Comparison of ENCODE assay signal across 25 cellular contexts in genomic region chr4:35491093-35491492, GRCh38.
"Had no signal": no experiment of that assay in that cellular context is flagged by ENCODE, and none has a peak within 500 bp of the region (broad histone marks: within the 10 kb centered on the region; RNA-seq: fewer than 3 reads in every experiment).

No MANE protein-coding gene starts in this region.

- ATAC-seq: effector memory CD8-positive, alpha-beta T cell; esophagus mucosa; foreskin keratinocyte; gastrocnemius medialis; gastroesophageal sphincter; heart left ventricle; heart right ventricle had no signal

- H3K4me1 ChIP-seq: colonic mucosa, esophagus muscularis mucosa, esophagus squamous epithelium, foreskin keratinocyte, gastrocnemius medialis, gastroesophageal sphincter, heart left ventricle, heart right ventricle had no signal

- H3K9me3 ChIP-seq: colonic mucosa, gastrocnemius medialis, gastroesophageal sphincter, heart left ventricle had no signal

- H3K4me3 ChIP-seq: colonic mucosa, coronary artery, dorsolateral prefrontal cortex, esophagus muscularis mucosa, esophagus squamous epithelium, gastrocnemius medialis, gastroesophageal sphincter, heart left ventricle, heart right ventricle had no signal

- H3K27me3 Mint-ChIP-seq: dendritic cell treated with granulocyte-macrophage colony-stimulating factor and Interleukin-4, amounts not matched to agents 40 ng/mL and 50 ng/mL, for 4 days; effector memory CD8-positive, alpha-beta T cell had no signal

- H3K4me1 Mint-ChIP-seq: endodermal cell had no signal

- H3K27ac ChIP-seq: colonic mucosa, coronary artery, dorsolateral prefrontal cortex, epithelial cell of prostate, esophagus muscularis mucosa, esophagus squamous epithelium, foreskin keratinocyte, gastrocnemius medialis, gastroesophageal sphincter, heart left ventricle, heart right ventricle had no signal

- H3K4me3 Mint-ChIP-seq: dendritic cell treated with granulocyte-macrophage colony-stimulating factor and Interleukin-4, amounts not matched to agents 40 ng/mL and 50 ng/mL, for 4 days; effector memory CD8-positive, alpha-beta T cell; endodermal cell had no signal

- H3K27me3 ChIP-seq: colonic mucosa, dorsolateral prefrontal cortex, esophagus muscularis mucosa, esophagus squamous epithelium, gastrocnemius medialis, heart left ventricle, heart right ventricle had no signal

- DNase-seq: colonic mucosa; cortex of kidney; dermis blood vessel endothelial cell; dorsolateral prefrontal cortex; effector CD4-positive, alpha-beta T cell; effector CD8-positive, alpha-beta T cell; effector memory CD4-positive, alpha-beta T cell; effector memory CD8-positive, alpha-beta T cell; endodermal cell; erythroblast; esophagus squamous epithelium; foreskin fibroblast; foreskin keratinocyte; foreskin melanocyte; gastrocnemius medialis; glutamatergic neuron; head of caudate nucleus; heart left ventricle; heart right ventricle had no signal

- H3K36me3 ChIP-seq: colonic mucosa, esophagus muscularis mucosa, esophagus squamous epithelium, gastrocnemius medialis, gastroesophageal sphincter, heart left ventricle, heart right ventricle had no signal

- H3K27ac Mint-ChIP-seq: dendritic cell treated with granulocyte-macrophage colony-stimulating factor and Interleukin-4, amounts not matched to agents 40 ng/mL and 50 ng/mL, for 4 days; effector memory CD8-positive, alpha-beta T cell; endodermal cell had no signal

- H3K9me3 Mint-ChIP-seq: dendritic cell treated with granulocyte-macrophage colony-stimulating factor and Interleukin-4, amounts not matched to agents 40 ng/mL and 50 ng/mL, for 4 days; endodermal cell had no signal
